In genomic region chr15:69410290-69410874, GRCh38 we compare ENCODE assay signal across 8 cellular contexts. TPM values are rescaled to one million over a fixed set of nuclear protein-coding genes. Genes with fewer than 3 reads are reported as not detected.
DNase-seq lines count a peak whose midpoint lies in the region; ATAC-seq, FAIRE-seq and TF ChIP-seq lines count a peak whose summit lies in the region.

No MANE protein-coding gene starts in this region.

- peaks cover 2% of the 10 kb centered on the region; the same call in 1 of the 2 replicates for H4K20me1 ChIP-seq in OCI-LY7 (ENCODE audit: insufficient read depth, low read length)

- no peaks in the 10 kb centered on the region for H3K27me3 ChIP-seq in prostate gland (replicated peaks; ENCODE audit: insufficient read depth)

- TF ChIP-seq POLR2A in GM12892 (IDR thresholded peaks at IDR 0.05; ENCODE audit: low read depth, low read length) (no peak), prostate gland (IDR thresholded peaks at IDR 0.05) (no peak)

- H3K4me3 Mint-ChIP-seq in glutamatergic neuron (ENCODE audit: unreplicated experiment), result no peak overlapping the region

- no peaks in the 10 kb centered on the region for H3K9me3 Mint-ChIP-seq in glutamatergic neuron (ENCODE audit: unreplicated experiment)

- H3K9me3 ChIP-seq in OCI-LY7 (ENCODE audit: low read length) (no peaks in the 10 kb centered on the region), prostate gland (no peaks in the 10 kb centered on the region)

- POLR2A ChIA-PET in OCI-LY7 (lab: Charles Lee), result interaction anchor here (0.6 to 8.6 kb wide), 2 partner anchors 42 to 1179 kb away, joined by 5 to 39 read pairs; partner anchors contain the start of gene RPLP1

- H3K4me3 ChIP-seq in AG09309 (ENCODE audit: control insufficient read depth, low read depth, low read length) (no peak overlapping the region), OCI-LY7 (ENCODE audit: low read depth, low read length, poor library complexity, severe bottlenecking) (no peak overlapping the region), prostate gland (no peak overlapping the region)

- H3K27ac ChIP-seq in OCI-LY7 (ENCODE audit: low read depth, low read length, poor library complexity, severe bottlenecking) (no peak overlapping the region), prostate gland (no peak overlapping the region)

- no peak overlapping the region for H3K4me2 ChIP-seq in OCI-LY7 (ENCODE audit: low read length)

- H3K9me2 ChIP-seq in OCI-LY7 (ENCODE audit: insufficient read depth, low read length), result no peaks in the 10 kb centered on the region

- H3K79me2 ChIP-seq in OCI-LY7 (ENCODE audit: insufficient read depth, low read depth, low read length), result peaks cover 8% of the 10 kb centered on the region

- no peaks in the 10 kb centered on the region for H3K27me3 Mint-ChIP-seq in glutamatergic neuron (ENCODE audit: unreplicated experiment)

- CTCF ChIA-PET in OCI-LY7 (lab: Charles Lee; ENCODE audit: unreplicated experiment), result no interaction called here

- WGBS in prostate gland, result 51% methylated on average over 9 of the region's 9 CpGs

- H3K36me3 ChIP-seq in OCI-LY7 (ENCODE audit: insufficient read depth, low read length) (no peaks in the 10 kb centered on the region), prostate gland (no peaks in the 10 kb centered on the region)

- peak; percentile 65 for FAIRE-seq in GM12892 (lab: Jason Lieb, UNC)

- ATAC-seq in esophagus mucosa, result peak; percentile 71
- peak; percentile 75 for ATAC-seq in stimulated activated naive CD8-positive, alpha-beta T cell treated with anti-CD3 and anti-CD28 coated beads, Interleukin-15, Interleukin-2, amounts not matched to agents 100 U/mL and 50 U/mL, for 24 hours

- no peak for DNase-seq in AG09309 (ENCODE audit: low read depth)
- no peak for DNase-seq in GM12892 (ENCODE audit: insufficient read length)
- DNase-seq in OCI-LY7 (ENCODE audit: low spot score), result peak; percentile 23
- peak; percentile 45 for DNase-seq in stimulated activated naive CD8-positive, alpha-beta T cell treated with anti-CD3 and anti-CD28 coated beads, Interleukin-15, Interleukin-2, amounts not matched to agents 100 U/mL and 50 U/mL, for 24 hours
- DNase-seq in glutamatergic neuron, result no peak
- DNase-seq in AG08396 (ENCODE audit: low spot score), result no peak
- DNase-seq in prostate gland (ENCODE audit: low spot score), result no peak

- peak; percentile 48 for TF ChIP-seq CTCF in AG09309 (IDR thresholded peaks at IDR 0.05; ENCODE audit: control insufficient read depth, insufficient read depth, low read depth, low read length, missing control alignments)
- peak; percentile 63 for TF ChIP-seq CTCF in OCI-LY7 (conservative IDR thresholded peaks at IDR 0.05; ENCODE audit: low read length)
- TF ChIP-seq CTCF in glutamatergic neuron (IDR thresholded peaks at IDR 0.05; ENCODE audit: partially characterized antibody, unreplicated experiment), result no peak
- no peak for TF ChIP-seq CTCF in prostate gland (IDR thresholded peaks at IDR 0.05)

- no peaks in the 10 kb centered on the region for H3K36me3 Mint-ChIP-seq in glutamatergic neuron (ENCODE audit: unreplicated experiment)

- H3K4me1 ChIP-seq in OCI-LY7 (ENCODE audit: insufficient read depth, low read length, poor library complexity, severe bottlenecking) (peaks cover under 1% of the 10 kb centered on the region), prostate gland (replicated peaks) (no peaks in the 10 kb centered on the region)

- H3K27ac Mint-ChIP-seq in glutamatergic neuron (ENCODE audit: unreplicated experiment), result no peak overlapping the region

- no peaks in the 10 kb centered on the region for H3K4me1 Mint-ChIP-seq in glutamatergic neuron (ENCODE audit: low read depth, unreplicated experiment)

- no TSS peak for BruUV-seq in OCI-LY7 (replicated peaks; lab: Mats Ljungman, UMichigan)

- H2AFZ ChIP-seq in OCI-LY7 (ENCODE audit: low read length), result no peak overlapping the region

- intact Hi-C loops in OCI-LY7 (cut with micrococcal nuclease; ENCODE audit: unreplicated experiment), result loop anchor here (5.0 kb wide), 1 partner anchor 248 kb away; the partner anchor contains the start of gene GLCE
- intact Hi-C loops in prostate gland (cut with DNase I), result no loop called here

RNA-seq across cellular contexts. Expression of gene KIF23, which starts 3.8 kb away (rescaled TPM):
- 20.4 TPM for polyA plus RNA-seq in GM12892 (2012; ENCODE audit: missing spikeins)
- 54.0 and 66.1 TPM in 2 replicates for total RNA-seq in OCI-LY7 (2014; rRNA removed; shearing (Covaris generic))
- total RNA-seq in OCI-LY7 (2022) (61.6 and 76.5 TPM in 2 replicates), esophagus mucosa (16.0 TPM), glutamatergic neuron (ENCODE audit: unreplicated experiment) (5.2 TPM), prostate gland (1 to 10 TPM; 2.6 to 7.4 TPM)

RNA-seq across cellular contexts. Expression of gene RPLP1, which starts 42.2 kb away (rescaled TPM):
- 1,556 TPM for polyA plus RNA-seq in GM12892 (2012; ENCODE audit: missing spikeins)
- 469 and 889 TPM in 2 replicates for total RNA-seq in OCI-LY7 (2014; rRNA removed; shearing (Covaris generic))
- total RNA-seq in OCI-LY7 (2022) (2,251 and 2,407 TPM in 2 replicates), esophagus mucosa (2,110 TPM), glutamatergic neuron (ENCODE audit: unreplicated experiment) (572 TPM), prostate gland (100 to 1,000 TPM; 593 to 930 TPM)

Comparison
In these comparisons a context has a peak if more than half of its experiments do, and no peak if none do; other contexts are left out.
1. DNase-seq: peak in OCI-LY7 (single experiment) and stimulated activated naive CD8-positive, alpha-beta T cell treated with anti-CD3 and anti-CD28 coated beads, Interleukin-15, Interleukin-2, amounts not matched to agents 100 U/mL and 50 U/mL, for 24 hours (single experiment); none in AG09309 (single experiment), GM12892 (single experiment), glutamatergic neuron (single experiment), AG08396 (single experiment) and prostate gland (single experiment).
2. CTCF ChIP-seq: peak in AG09309 (single experiment) and OCI-LY7 (single experiment); none in glutamatergic neuron (single experiment) and prostate gland (0 of 4).